In genomic region chr3:156513619-156514018, GRCh38 we compare ENCODE assay signal across 1 cellular context.
A peak's percentile ranks its signal among the peaks of the same experiment; 100 is the strongest.
TF ChIP-seq lines count a peak whose summit lies in the region.

No MANE protein-coding gene starts in this region.

TF ChIP-seq in K562, 482 proteins besides CTCF, POLR2A, EP300 and RAD21 (continued from another document):
- TF ChIP-seq ETV5 (CRISPR knock-in tag; IDR thresholded peaks at IDR 0.05; ENCODE audit: low read depth) = 0 out of 2 replicates have a peak, but pooled peaks have one; percentile 15
- no peak for TF ChIP-seq SREBF1 (IDR thresholded peaks at IDR 0.05; ENCODE audit: borderline replicate concordance, low read depth, low read length)
- no peak for TF ChIP-seq XRCC4 (IDR thresholded peaks at IDR 0.05; ENCODE audit: extremely low read depth, insufficient read depth, insufficient read length)
- no peak for TF ChIP-seq ZNF277 (CRISPR knock-in tag; IDR thresholded peaks at IDR 0.05; ENCODE audit: borderline replicate concordance)
- no peak for TF ChIP-seq RUNX1 (IDR thresholded peaks at IDR 0.05; ENCODE audit: low read depth)
- peak in 1 of 2 experiments; percentile 76; a peak in 2 of 4 replicates for TF ChIP-seq FOXA3 (CRISPR knock-in tag; conservative IDR thresholded peaks at IDR 0.05 in 1 of 2, IDR thresholded peaks at IDR 0.05 in 1 of 2)
- TF ChIP-seq SOX6 (IDR thresholded peaks at IDR 0.05) = no peak
- no peak for TF ChIP-seq CBFA2T2 (conservative IDR thresholded peaks at IDR 0.05)
- no peak for TF ChIP-seq ZNF124 (CRISPR knock-in tag; IDR thresholded peaks at IDR 0.05)
- no peak for TF ChIP-seq SRSF7 (optimal IDR thresholded peaks at IDR 0.05; ENCODE audit: low read depth, low read length)
- TF ChIP-seq GTF2A2 (tag; IDR thresholded peaks at IDR 0.05) = no peak
- TF ChIP-seq ZC3H11A (IDR thresholded peaks at IDR 0.05; ENCODE audit: low read depth, low read length) = no peak
- no peak for TF ChIP-seq ZNF174 (CRISPR knock-in tag; IDR thresholded peaks at IDR 0.05)
- TF ChIP-seq ETS2 (tag; IDR thresholded peaks at IDR 0.05; ENCODE audit: borderline replicate concordance, poor library complexity, severe bottlenecking) = no peak
- no peak for TF ChIP-seq FOXK2 (conservative IDR thresholded peaks at IDR 0.05 in 1 of 2, IDR thresholded peaks at IDR 0.05 in 1 of 2; ENCODE audit: low read depth in 2 of 2)
- TF ChIP-seq CLOCK (CRISPR knock-in tag; IDR thresholded peaks at IDR 0.05; ENCODE audit: borderline replicate concordance) = no peak
- TF ChIP-seq SMAD1 (IDR thresholded peaks at IDR 0.05; ENCODE audit: low read depth, low read length, partially characterized antibody) = no peak
- no peak for TF ChIP-seq TRIM25 (IDR thresholded peaks at IDR 0.05; ENCODE audit: borderline replicate concordance)
- no peak for TF ChIP-seq ZNF561 (CRISPR knock-in tag; conservative IDR thresholded peaks at IDR 0.05)
- TF ChIP-seq IRF9 (tag; IDR thresholded peaks at IDR 0.05) = no peak
- TF ChIP-seq XRCC3 (IDR thresholded peaks at IDR 0.05) = no peak
- TF ChIP-seq GABPB2 (CRISPR knock-in tag; conservative IDR thresholded peaks at IDR 0.05) = no peak
- TF ChIP-seq CBFA2T3 (IDR thresholded peaks at IDR 0.05) = peak; percentile 28; the same call in 1 of the 2 replicates
- TF ChIP-seq SMARCA4 (IDR thresholded peaks at IDR 0.05) = no peak
- TF ChIP-seq POLR2H (tag; IDR thresholded peaks at IDR 0.05; ENCODE audit: low read depth) = no peak
- TF ChIP-seq SETDB1 (IDR thresholded peaks at IDR 0.05; ENCODE audit: low read length) = no peak
- no peak for TF ChIP-seq U2AF2 (optimal IDR thresholded peaks at IDR 0.05; ENCODE audit: low read depth, low read length)
- no peak for TF ChIP-seq RBM22 (IDR thresholded peaks at IDR 0.05; ENCODE audit: low read depth, low read length, poor library complexity, severe bottlenecking)
- TF ChIP-seq NFIC (IDR thresholded peaks at IDR 0.05) = no peak
- TF ChIP-seq BMI1 (IDR thresholded peaks at IDR 0.05; ENCODE audit: low read length) = no peak
